1 cellular context compared by ENCODE assay signal in the genomic region with DNA sequence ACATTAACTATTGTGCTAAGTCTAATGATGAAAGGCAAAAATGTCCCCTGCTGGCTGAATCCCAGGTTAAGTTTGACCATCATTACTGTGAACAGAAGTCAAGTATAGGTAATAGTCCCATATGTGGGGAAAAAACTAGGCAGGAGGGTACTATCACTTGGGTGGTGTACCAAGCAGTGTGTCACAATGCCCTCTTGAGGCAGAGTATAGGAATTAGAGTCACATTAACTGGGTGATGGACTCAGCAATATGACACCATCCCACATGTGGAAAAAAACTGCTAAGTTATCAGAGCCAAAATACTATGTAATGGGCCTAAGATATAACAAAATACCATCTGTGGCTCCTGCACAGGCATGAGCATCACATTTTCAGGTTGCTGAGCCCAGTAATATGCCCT.
TF ChIP-seq lines count a peak whose summit lies in the region.

No MANE protein-coding gene starts in this region.

TF ChIP-seq in GM23338, 12 proteins besides CTCF, POLR2A, EP300 and RAD21 (continued from another document):
- TF ChIP-seq, protein P1, sequence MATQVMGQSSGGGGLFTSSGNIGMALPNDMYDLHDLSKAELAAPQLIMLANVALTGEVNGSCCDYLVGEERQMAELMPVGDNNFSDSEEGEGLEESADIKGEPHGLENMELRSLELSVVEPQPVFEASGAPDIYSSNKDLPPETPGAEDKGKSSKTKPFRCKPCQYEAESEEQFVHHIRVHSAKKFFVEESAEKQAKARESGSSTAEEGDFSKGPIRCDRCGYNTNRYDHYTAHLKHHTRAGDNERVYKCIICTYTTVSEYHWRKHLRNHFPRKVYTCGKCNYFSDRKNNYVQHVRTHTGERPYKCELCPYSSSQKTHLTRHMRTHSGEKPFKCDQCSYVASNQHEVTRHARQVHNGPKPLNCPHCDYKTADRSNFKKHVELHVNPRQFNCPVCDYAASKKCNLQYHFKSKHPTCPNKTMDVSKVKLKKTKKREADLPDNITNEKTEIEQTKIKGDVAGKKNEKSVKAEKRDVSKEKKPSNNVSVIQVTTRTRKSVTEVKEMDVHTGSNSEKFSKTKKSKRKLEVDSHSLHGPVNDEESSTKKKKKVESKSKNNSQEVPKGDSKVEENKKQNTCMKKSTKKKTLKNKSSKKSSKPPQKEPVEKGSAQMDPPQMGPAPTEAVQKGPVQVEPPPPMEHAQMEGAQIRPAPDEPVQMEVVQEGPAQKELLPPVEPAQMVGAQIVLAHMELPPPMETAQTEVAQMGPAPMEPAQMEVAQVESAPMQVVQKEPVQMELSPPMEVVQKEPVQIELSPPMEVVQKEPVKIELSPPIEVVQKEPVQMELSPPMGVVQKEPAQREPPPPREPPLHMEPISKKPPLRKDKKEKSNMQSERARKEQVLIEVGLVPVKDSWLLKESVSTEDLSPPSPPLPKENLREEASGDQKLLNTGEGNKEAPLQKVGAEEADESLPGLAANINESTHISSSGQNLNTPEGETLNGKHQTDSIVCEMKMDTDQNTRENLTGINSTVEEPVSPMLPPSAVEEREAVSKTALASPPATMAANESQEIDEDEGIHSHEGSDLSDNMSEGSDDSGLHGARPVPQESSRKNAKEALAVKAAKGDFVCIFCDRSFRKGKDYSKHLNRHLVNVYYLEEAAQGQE (IDR thresholded peaks at IDR 0.05; ENCODE audit: unreplicated experiment), result no peak
